8 cellular contexts compared by ENCODE assay signal in genomic region chr4:105666693-105667092, GRCh38. TPM values are rescaled to one million over a fixed set of nuclear protein-coding genes. Genes with fewer than 3 reads are reported as not detected.
DNase-seq lines count a peak whose midpoint lies in the region; ATAC-seq and TF ChIP-seq lines count a peak whose summit lies in the region.

No MANE protein-coding gene starts in this region.

- no peaks in the 10 kb centered on the region for H3K36me3 Mint-ChIP-seq in GM23338 (ENCODE audit: low read depth)
- H3K36me3 Mint-ChIP-seq in activated T-cell treated with anti-CD3 and anti-CD28 coated beads, Interleukin-2, amount 50 U/mL, for 72 hours (ENCODE audit: insufficient read depth in 2 of 2) = no peaks in the 10 kb centered on the region

- peak; percentile 74 for ATAC-seq in GM23338
- ATAC-seq in heart left ventricle = peak; percentile 49 to 81 (median 66)
- ATAC-seq in activated T-cell treated with anti-CD3 and anti-CD28 coated beads, Interleukin-2, amount 50 U/mL, for 72 hours (replicated peaks in 1 of 2) = no peak

- H3K79me2 ChIP-seq in GM23338 (replicated peaks; ENCODE audit: insufficient read depth) = no peaks in the 10 kb centered on the region
- no peaks in the 10 kb centered on the region for H3K79me2 ChIP-seq in OCI-LY3 (ENCODE audit: low read length)

- TF ChIP-seq CTCF in GM23338 (conservative IDR thresholded peaks at IDR 0.05; ENCODE audit: low read depth in 2 of 2) (peak; percentile 37 to 56), OCI-LY3 (IDR thresholded peaks at IDR 0.05; ENCODE audit: low read depth, low read length) (peak; percentile 64), heart left ventricle (IDR thresholded peaks at IDR 0.05) (peak in 10 of 12 donors; percentile 26 to 48 (median 34))

- no peaks in the 10 kb centered on the region for H3K27me3 Mint-ChIP-seq in GM23338 (ENCODE audit: insufficient read depth, low read depth, poor library complexity)
- peaks cover 8% of the 10 kb centered on the region for H3K27me3 Mint-ChIP-seq in activated T-cell treated with anti-CD3 and anti-CD28 coated beads, Interleukin-2, amount 50 U/mL, for 72 hours (ENCODE audit: low read depth)

- H3K27me3 ChIP-seq in GM23338 (ENCODE audit: insufficient read depth) (no peaks in the 10 kb centered on the region), OCI-LY3 (ENCODE audit: low read depth, low read length) (no peaks in the 10 kb centered on the region), heart left ventricle (no peaks in the 10 kb centered on the region)

- no peak overlapping the region for H3K9ac ChIP-seq in OCI-LY3 (ENCODE audit: low read length)

- H3K4me3 ChIP-seq in GM23338 (no peak overlapping the region), OCI-LY3 (ENCODE audit: low read length) (no peak overlapping the region), heart left ventricle (no peak overlapping the region)

- no peak overlapping the region for H2AFZ ChIP-seq in GM23338
- H2AFZ ChIP-seq in OCI-LY3 (ENCODE audit: low read depth, low read length) = no peak overlapping the region

- H3K9me2 ChIP-seq in GM23338 (ENCODE audit: insufficient read depth) = no peaks in the 10 kb centered on the region

- TF ChIP-seq POLR2A in heart left ventricle (IDR thresholded peaks at IDR 0.05) = no peak

- 42 to 51% (median 48%) methylated on average over 5 of the region's 5 CpGs for WGBS in heart left ventricle, 4 donors

- no peak overlapping the region for H3K27ac Mint-ChIP-seq in GM23338
- H3K27ac Mint-ChIP-seq in activated T-cell treated with anti-CD3 and anti-CD28 coated beads, Interleukin-2, amount 50 U/mL, for 72 hours = no peak overlapping the region

- no peaks in the 10 kb centered on the region for H3K9me3 Mint-ChIP-seq in GM23338
- no peaks in the 10 kb centered on the region for H3K9me3 Mint-ChIP-seq in activated T-cell treated with anti-CD3 and anti-CD28 coated beads, Interleukin-2, amount 50 U/mL, for 72 hours

- no peaks in the 10 kb centered on the region for H3F3A ChIP-seq in GM23338 (replicated peaks; ENCODE audit: low read depth)

- intact Hi-C loops in heart left ventricle (cut with DNase I) = loop anchor here in 9 of 10 donors (1.0 to 5.0 kb wide), 3 partner anchors 144 to 146 kb away; no protein-coding TSS in a partner anchor

- DNase-seq in AG20443 (ENCODE audit: low spot score) = peak; percentile 16
- peak; percentile 47 for DNase-seq in GM23338 (ENCODE audit: low spot score)
- DNase-seq in heart left ventricle = no peak
- no peak for DNase-seq in GOT3 (lab: John Stamatoyannopoulos, UW)
- DNase-seq in activated CD4-positive, alpha-beta T cell treated with anti-CD3 and anti-CD28 coated beads, Interleukin-2, amount 50 U/mL, for 4 hours = no peak
- no peak for DNase-seq in HK-2 (ENCODE audit: unreplicated experiment)
- no peak for DNase-seq in activated T-cell treated with anti-CD3 and anti-CD28 coated beads, Interleukin-2, amount 50 U/mL, for 72 hours

- H3K9me3 ChIP-seq in OCI-LY3 (ENCODE audit: insufficient read depth, low read length) (no peaks in the 10 kb centered on the region), heart left ventricle (no peaks in the 10 kb centered on the region)

- no peaks in the 10 kb centered on the region for H3K36me3 ChIP-seq in GM23338 (ENCODE audit: insufficient read depth)
- H3K36me3 ChIP-seq in OCI-LY3 (replicated peaks; ENCODE audit: low read depth, low read length) = no peaks in the 10 kb centered on the region
- no peaks in the 10 kb centered on the region for H3K36me3 ChIP-seq in heart left ventricle

- H3K27ac ChIP-seq in GM23338 (ENCODE audit: low read depth) = no peak overlapping the region
- H3K27ac ChIP-seq in OCI-LY3 (ENCODE audit: low read length) = no peak overlapping the region
- no peak overlapping the region for H3K27ac ChIP-seq in heart left ventricle

- H3K4me3 Mint-ChIP-seq in GM23338 = no peak overlapping the region
- H3K4me3 Mint-ChIP-seq in activated T-cell treated with anti-CD3 and anti-CD28 coated beads, Interleukin-2, amount 50 U/mL, for 72 hours = no peak overlapping the region

- no peaks in the 10 kb centered on the region for H3K4me1 Mint-ChIP-seq in GM23338
- H3K4me1 Mint-ChIP-seq in activated T-cell treated with anti-CD3 and anti-CD28 coated beads, Interleukin-2, amount 50 U/mL, for 72 hours (ENCODE audit: low read depth) = no peaks in the 10 kb centered on the region

- H4K20me1 ChIP-seq in GM23338 (replicated peaks; ENCODE audit: insufficient read depth) (no peaks in the 10 kb centered on the region; the same call in 1 of the 2 replicates), OCI-LY3 (ENCODE audit: insufficient read depth, low read length) (no peaks in the 10 kb centered on the region)

- no peak overlapping the region for H3K4me2 ChIP-seq in GM23338
- H3K4me2 ChIP-seq in OCI-LY3 (ENCODE audit: low read length) = no peak overlapping the region

- H3K4me1 ChIP-seq in GM23338 (ENCODE audit: insufficient read depth) = no peaks in the 10 kb centered on the region
- H3K4me1 ChIP-seq in OCI-LY3 (ENCODE audit: low read length) = peaks cover 7% of the 10 kb centered on the region
- H3K4me1 ChIP-seq in heart left ventricle = peaks cover 0 to 10% (median 0%) of the 10 kb centered on the region in 12 donors

TF ChIP-seq in GM23338, 12 proteins besides CTCF, POLR2A, EP300 and RAD21 (continues in another document):
- TF ChIP-seq STAT1 (IDR thresholded peaks at IDR 0.05; ENCODE audit: unreplicated experiment) (no peak), ETS1 (IDR thresholded peaks at IDR 0.05) (no peak)

RNA-seq across cellular contexts. Expression of gene INTS12, which starts 41.8 kb away (rescaled TPM):
- 9.4 and 12.6 TPM in 2 replicates for total RNA-seq in GM23338 (2014; rRNA removed; shearing (Covaris generic))
- polyA plus RNA-seq in GM23338 (2016; fragmentation: Nextera tagmentation; extraction: Ambion mirVana) (12.3 and 15.3 TPM in 2 replicates), heart left ventricle (10 to 100 TPM; 11.4 to 34.2 TPM)
- 10 to 100 TPM; 19.2 to 27.9 (median 22.2) TPM for total RNA-seq in heart left ventricle
- total RNA-seq in activated T-cell treated with anti-CD3 and anti-CD28 coated beads, Interleukin-2, amount 50 U/mL, for 72 hours = 10 to 100 TPM; 21.4 to 23.3 TPM

RNA-seq across cellular contexts. Expression of gene GSTCD, which starts 41.9 kb away (rescaled TPM):
- 34.3 and 39.1 TPM in 2 replicates for total RNA-seq in GM23338 (2014; rRNA removed; shearing (Covaris generic))
- polyA plus RNA-seq in GM23338 (2016; fragmentation: Nextera tagmentation; extraction: Ambion mirVana) (7.9 and 11.3 TPM in 2 replicates), heart left ventricle (1 to 10 TPM in 1 of 2 donors, under 1 TPM in 1; 0.57 to 3.2 TPM)
- 1 to 10 TPM; 2.4 to 6.4 (median 5.0) TPM for total RNA-seq in heart left ventricle
- 10 to 100 TPM; 14.7 to 14.8 TPM for total RNA-seq in activated T-cell treated with anti-CD3 and anti-CD28 coated beads, Interleukin-2, amount 50 U/mL, for 72 hours

Comparison
In these comparisons a context has a peak if more than half of its experiments do, and no peak if none do; other contexts are left out.
1. DNase-seq: peak in AG20443 (single experiment) and GM23338 (single experiment); none in heart left ventricle (0 of 5), GOT3 (single experiment), activated CD4-positive, alpha-beta T cell treated with anti-CD3 and anti-CD28 coated beads, Interleukin-2, amount 50 U/mL, for 4 hours (0 of 2), HK-2 (single experiment) and activated T-cell treated with anti-CD3 and anti-CD28 coated beads, Interleukin-2, amount 50 U/mL, for 72 hours (0 of 2).
2. ATAC-seq: peak in GM23338 (single experiment) and heart left ventricle (4 of 4); none in activated T-cell treated with anti-CD3 and anti-CD28 coated beads, Interleukin-2, amount 50 U/mL, for 72 hours (0 of 2).
3. Peak in every context shown above with its lines, with median percentiles within 50 percentile points of each other: CTCF ChIP-seq.